ENCODE assay signal across 14 cellular contexts in the genomic region with DNA sequence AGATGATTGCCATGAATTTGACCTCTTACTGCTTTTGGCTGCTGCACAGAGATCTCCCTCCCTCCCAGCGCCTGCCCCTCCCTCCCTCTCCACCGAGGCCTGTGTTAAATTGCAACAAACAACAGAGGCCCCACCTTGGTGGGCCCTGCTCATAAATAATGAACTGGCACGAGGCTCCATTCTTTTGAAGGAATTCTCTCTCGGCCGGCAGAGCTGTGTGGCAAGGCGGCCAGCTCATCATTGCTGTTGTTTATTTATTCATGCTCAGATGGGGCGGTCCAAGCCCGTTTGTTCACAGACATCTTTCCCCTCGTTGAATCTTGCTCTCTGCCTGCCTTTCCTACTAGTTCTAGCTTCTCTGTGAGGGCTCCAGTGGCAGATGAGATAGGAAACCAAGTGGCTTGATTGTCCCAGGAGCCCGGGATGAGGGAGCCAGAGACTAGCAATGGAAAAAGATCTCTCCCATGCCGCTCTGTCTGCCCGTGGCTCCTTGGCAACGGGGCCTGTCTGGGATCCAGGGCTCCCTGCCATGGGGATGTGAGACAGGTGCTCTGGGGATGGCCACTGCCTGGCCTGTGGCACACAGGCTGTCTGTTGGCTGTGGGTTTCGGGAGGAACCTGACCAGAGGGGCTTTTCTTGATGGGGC.
DNase-seq lines count a peak whose midpoint lies in the region; ATAC-seq, FAIRE-seq and TF ChIP-seq lines count a peak whose summit lies in the region.
"Had no signal": no experiment of that assay in that cellular context is flagged by ENCODE, and none has a peak within 500 bp of the region (broad histone marks: within the 10 kb centered on the region; RNA-seq: fewer than 3 reads in every experiment).

No MANE protein-coding gene starts in this region.

- CTCF ChIA-PET in H1 (lab: Charles Lee; ENCODE audit: partially characterized antibody): interaction anchor here (0.7 to 2.6 kb wide), 7 partner anchors 9 to 194 kb away, joined by 3 to 10 read pairs (median 6); no protein-coding TSS in a partner anchor

- no peak overlapping the region for H2BK120ac ChIP-seq in H1 (replicated peaks; ENCODE audit: low read depth, low read length)

- H3K18ac ChIP-seq in H1 (ENCODE audit: extremely low read depth, low read length): no peak overlapping the region

- H2BK12ac ChIP-seq in H1 (ENCODE audit: low read depth, low read length): no peak overlapping the region

- no peak overlapping the region for H3K14ac ChIP-seq in H1 (ENCODE audit: insufficient read length)

- WGBS in H1 (ENCODE audit: extremely low coverage in 1 of 2, insufficient coverage in 1 of 2, insufficient read length in 1 of 2, insufficient replicate concordance in 2 of 2, low coverage in 1 of 2, low lambda C conversion rate in 2 of 2, missing lambda C conversion rate in 1 of 2), 2 experiments: 70% methylated on average over 14 of the region's 14 CpGs; no CpG with 5 or more reads in 1 of the 2 experiments
- WGBS in sigmoid colon, 2 donors: 61 to 62% methylated on average over 14 of the region's 14 CpGs

- peaks cover 3 to 26% (median 14%) of the 10 kb centered on the region in 4 experiments for H3K4me1 ChIP-seq in H1 (replicated peaks in 1 of 4; ENCODE audit: control insufficient read depth in 3 of 4, insufficient read depth in 4 of 4, low read length in 3 of 4)
- H3K4me1 ChIP-seq in sigmoid colon: no peaks in the 10 kb centered on the region
- H3K4me1 ChIP-seq: transverse colon had no signal

- TF ChIP-seq RAD21 in H1 (IDR thresholded peaks at IDR 0.05 in 1 of 2, conservative IDR thresholded peaks at IDR 0.05 in 1 of 2; ENCODE audit: low read depth in 2 of 2, low read length in 2 of 2): no peak

- no peak overlapping the region for H2AFZ ChIP-seq in H1 (ENCODE audit: low read length)

- H3K23me2 ChIP-seq in H1 (ENCODE audit: low read depth, low read length): no peaks in the 10 kb centered on the region

- POLR2A ChIA-PET in H1 (lab: Charles Lee; ENCODE audit: partially characterized antibody): interaction anchor here (1.1 to 2.0 kb wide), 2 partner anchors 8 to 10 kb away, joined by 3 to 6 read pairs; no protein-coding TSS in a partner anchor

- H4K8ac ChIP-seq in H1 (ENCODE audit: extremely low read depth, insufficient read depth, low read length): no peak overlapping the region; the same call in 1 of the 2 replicates

- TF ChIP-seq POLR2A in H1 (IDR thresholded peaks at IDR 0.05; ENCODE audit: control extremely low read depth in 1 of 2, low read depth in 2 of 2, low read length in 2 of 2) (no peak), sigmoid colon (IDR thresholded peaks at IDR 0.05) (no peak)

- H4K5ac ChIP-seq in H1 (ENCODE audit: insufficient read length, low read depth, low read length): no peak overlapping the region

- no peak overlapping the region for H3K9ac ChIP-seq in H1 (replicated peaks in 1 of 4; ENCODE audit: extremely low read depth in 1 of 4, low read depth in 3 of 4, low read length in 3 of 4)

- no peak overlapping the region for H3K4me3 ChIP-seq in H1 (ENCODE audit: extremely low read depth in 1 of 4, insufficient read depth in 2 of 4, low read depth in 3 of 4, low read length in 4 of 4)
- H3K4me3 ChIP-seq in sigmoid colon: no peak overlapping the region
- H3K4me3 ChIP-seq: transverse colon had no signal

- H3K27me3 ChIP-seq in H1 (replicated peaks in 1 of 4; ENCODE audit: control insufficient read depth in 3 of 4, extremely low read depth in 1 of 4, insufficient read depth in 3 of 4, low read length in 3 of 4) (peaks cover 0 to 2% (median 0%) of the 10 kb centered on the region in 4 experiments; a peak in 3 of 7 replicates), sigmoid colon (no peaks in the 10 kb centered on the region)
- H3K27me3 ChIP-seq: transverse colon had no signal

- H2AK5ac ChIP-seq in H1 (ENCODE audit: low read depth, low read length): no peak overlapping the region; the same call in 1 of the 2 replicates

- H3K9me3 ChIP-seq in H1 (ENCODE audit: insufficient read depth in 2 of 2, low read depth in 1 of 2, low read length in 1 of 2) (no peaks in the 10 kb centered on the region), sigmoid colon (no peaks in the 10 kb centered on the region)
- H3K9me3 ChIP-seq: transverse colon had no signal

- H3K36me3 ChIP-seq in H1 (ENCODE audit: control insufficient read depth in 2 of 4, insufficient read depth in 4 of 4, low read length in 3 of 4) (no peaks in the 10 kb centered on the region), sigmoid colon (no peaks in the 10 kb centered on the region)
- H3K36me3 ChIP-seq: transverse colon had no signal

- TF ChIP-seq CTCF in H1 (IDR thresholded peaks at IDR 0.05; ENCODE audit: control extremely low read depth in 1 of 3, insufficient read depth in 1 of 3, low read depth in 1 of 3, low read length in 3 of 3): no peak
- no peak for TF ChIP-seq CTCF in sigmoid colon (IDR thresholded peaks at IDR 0.05)

- H2BK15ac ChIP-seq in H1 (ENCODE audit: low read length): 0 out of 2 replicates have a peak overlapping the region, but pooled peaks have one; percentile 53

- TF ChIP-seq EP300 in H1 (IDR thresholded peaks at IDR 0.05; ENCODE audit: borderline replicate concordance in 1 of 2, low read depth in 2 of 2, low read length in 2 of 2): no peak
- no peak for TF ChIP-seq EP300 in sigmoid colon (IDR thresholded peaks at IDR 0.05)

- H3K79me2 ChIP-seq in H1 (ENCODE audit: control insufficient read depth in 1 of 2, insufficient read depth in 2 of 2, low read length in 2 of 2): no peaks in the 10 kb centered on the region

- no peak overlapping the region for H3K4ac ChIP-seq in H1 (replicated peaks; ENCODE audit: insufficient read length, low read depth, low read length)

- no peak overlapping the region for H4K91ac ChIP-seq in H1 (replicated peaks; ENCODE audit: insufficient read length, low read length)

- FAIRE-seq in H1 (lab: Jason Lieb, UNC) (no peak), frontal cortex (lab: Jason Lieb, UNC) (no peak)

- intact Hi-C loops in sigmoid colon (cut with DNase I): no loop called here

- no peak overlapping the region for H3K27ac ChIP-seq in H1 (ENCODE audit: low read depth, low read length)
- no peak overlapping the region for H3K27ac ChIP-seq in sigmoid colon
- H3K27ac ChIP-seq: transverse colon had no signal

- H3K56ac ChIP-seq in H1 (replicated peaks; ENCODE audit: insufficient read length, low read depth, low read length): no peak overlapping the region

- no peaks in the 10 kb centered on the region for H3K36me3 Mint-ChIP-seq in activated naive CD4-positive, alpha-beta T cell treated with anti-CD3 and anti-CD28 coated beads, Interleukin-2, amount 50 U/mL, for 72 hours

- H2BK20ac ChIP-seq in H1 (ENCODE audit: low read length): no peak overlapping the region

- H3K4me2 ChIP-seq in H1 (ENCODE audit: insufficient read depth in 1 of 2, low read depth in 2 of 2, low read length in 2 of 2): no peak overlapping the region

- no peak overlapping the region for H3K27ac Mint-ChIP-seq in activated naive CD4-positive, alpha-beta T cell treated with anti-CD3 and anti-CD28 coated beads, Interleukin-2, amount 50 U/mL, for 72 hours
- H3K27ac Mint-ChIP-seq: nephron had no signal

- DNase-seq in NCI-H748 (lab: John Stamatoyannopoulos, UW; ENCODE audit: unreplicated experiment) (peak; percentile 19), NCI-H748 treated with DMSO at 0.1 percent for 48 hours (lab: John Stamatoyannopoulos, UW) (no peak), NCI-H2227 treated with DMSO at 0.1 percent for 48 hours (lab: John Stamatoyannopoulos, UW) (peak; percentile 32), H1 (ENCODE audit: low read depth in 1 of 2, low spot score in 2 of 2) (no peak), sigmoid colon (peak; percentile 55), frontal cortex (ENCODE audit: low spot score in 2 of 2) (no peak), OCI-M1 (lab: John Stamatoyannopoulos, UW) (no peak)
- DNase-seq in activated naive CD4-positive, alpha-beta T cell treated with anti-CD3 and anti-CD28 coated beads, Interleukin-2, amount 50 U/mL, for 72 hours (ENCODE audit: low spot score in 2 of 2): no peak
- DNase-seq: activated CD4-positive, alpha-beta T cell treated with anti-CD3 and anti-CD28 coated beads for 4 hours; DND-41; KG1; kidney glomerular epithelial cell; transverse colon had no signal

- no peaks in the 10 kb centered on the region for H4K20me1 ChIP-seq in H1 (replicated peaks in 1 of 2; ENCODE audit: control insufficient read depth in 1 of 2, insufficient read depth in 2 of 2, low read length in 2 of 2)

- H3K9me3 Mint-ChIP-seq in activated naive CD4-positive, alpha-beta T cell treated with anti-CD3 and anti-CD28 coated beads, Interleukin-2, amount 50 U/mL, for 72 hours: no peaks in the 10 kb centered on the region
- H3K9me3 Mint-ChIP-seq: nephron had no signal

- H3K79me1 ChIP-seq in H1 (ENCODE audit: low read depth, low read length): no peaks in the 10 kb centered on the region

- H3K23ac ChIP-seq in H1 (ENCODE audit: insufficient read length): no peak overlapping the region

- no peak overlapping the region for H2BK5ac ChIP-seq in H1 (ENCODE audit: low read depth, low read length)

- ATAC-seq in activated naive CD4-positive, alpha-beta T cell treated with anti-CD3 and anti-CD28 coated beads, Interleukin-2, amount 50 U/mL, for 72 hours: no peak

TF ChIP-seq in H1, 55 proteins besides CTCF, POLR2A, EP300 and RAD21:
- no peak for TF ChIP-seq SRF (IDR thresholded peaks at IDR 0.05; ENCODE audit: low read depth, low read length)
- TF ChIP-seq TBP (IDR thresholded peaks at IDR 0.05; ENCODE audit: low read depth, low read length): no peak
- no peak for TF ChIP-seq KDM4A (IDR thresholded peaks at IDR 0.05; ENCODE audit: low read depth, low read length, severe bottlenecking)
- TF ChIP-seq ZNF274 (IDR thresholded peaks at IDR 0.05; ENCODE audit: borderline replicate concordance, extremely low read depth, low read length): no peak
- no peak for TF ChIP-seq BRCA1 (IDR thresholded peaks at IDR 0.05; ENCODE audit: low read depth, low read length)
- TF ChIP-seq SP2 (IDR thresholded peaks at IDR 0.05; ENCODE audit: low read length): no peak
- TF ChIP-seq, protein P1, sequence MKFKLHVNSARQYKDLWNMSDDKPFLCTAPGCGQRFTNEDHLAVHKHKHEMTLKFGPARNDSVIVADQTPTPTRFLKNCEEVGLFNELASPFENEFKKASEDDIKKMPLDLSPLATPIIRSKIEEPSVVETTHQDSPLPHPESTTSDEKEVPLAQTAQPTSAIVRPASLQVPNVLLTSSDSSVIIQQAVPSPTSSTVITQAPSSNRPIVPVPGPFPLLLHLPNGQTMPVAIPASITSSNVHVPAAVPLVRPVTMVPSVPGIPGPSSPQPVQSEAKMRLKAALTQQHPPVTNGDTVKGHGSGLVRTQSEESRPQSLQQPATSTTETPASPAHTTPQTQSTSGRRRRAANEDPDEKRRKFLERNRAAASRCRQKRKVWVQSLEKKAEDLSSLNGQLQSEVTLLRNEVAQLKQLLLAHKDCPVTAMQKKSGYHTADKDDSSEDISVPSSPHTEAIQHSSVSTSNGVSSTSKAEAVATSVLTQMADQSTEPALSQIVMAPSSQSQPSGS (IDR thresholded peaks at IDR 0.05; ENCODE audit: low read length): no peak
- TF ChIP-seq CTBP2 (IDR thresholded peaks at IDR 0.05; ENCODE audit: borderline replicate concordance, insufficient read depth, insufficient read length, low read length): no peak
- TF ChIP-seq RFX5 (IDR thresholded peaks at IDR 0.05; ENCODE audit: borderline replicate concordance, low read depth, low read length): no peak

Comparison
In these comparisons a context has a peak if more than half of its experiments do, and no peak if none do; other contexts are left out.
1. DNase-seq: peak in NCI-H748 (single experiment), NCI-H2227 treated with DMSO at 0.1 percent for 48 hours (single experiment) and sigmoid colon (single experiment); none in NCI-H748 treated with DMSO at 0.1 percent for 48 hours (single experiment), H1 (0 of 2), frontal cortex (0 of 2), OCI-M1 (single experiment) and activated naive CD4-positive, alpha-beta T cell treated with anti-CD3 and anti-CD28 coated beads, Interleukin-2, amount 50 U/mL, for 72 hours (0 of 2).